Comparison of ENCODE assay signal across 9 cellular contexts in the genomic region with DNA sequence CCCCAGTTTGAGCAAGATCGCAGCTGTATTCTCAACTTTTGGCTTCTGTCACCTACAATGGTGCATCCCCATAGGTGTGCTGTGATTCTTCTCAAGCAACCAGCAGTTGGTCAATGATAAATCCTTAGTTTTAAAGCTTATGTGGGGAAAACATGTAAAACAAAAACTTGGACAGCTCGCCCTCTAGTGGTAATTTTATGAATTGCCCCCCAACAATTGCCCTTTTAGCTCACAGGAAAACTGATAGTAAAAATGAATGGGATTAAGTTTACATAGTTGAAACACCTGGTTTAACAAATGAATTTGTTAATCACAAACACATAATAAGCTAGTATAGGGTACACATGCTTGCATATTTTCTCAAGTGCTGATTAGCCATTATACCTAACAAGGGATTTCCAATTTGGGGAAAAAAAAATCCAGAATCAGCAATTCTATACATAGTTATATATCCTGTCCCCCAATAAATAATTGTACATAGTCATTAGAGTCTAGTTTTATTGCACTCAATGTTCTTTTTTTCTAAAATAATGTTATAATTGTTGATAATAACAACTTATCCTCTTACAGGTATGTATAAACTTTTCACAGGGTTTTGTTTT. TPM values are rescaled to one million over a fixed set of nuclear protein-coding genes. Genes with fewer than 3 reads are reported as not detected.
DNase-seq lines count a peak whose midpoint lies in the region; ATAC-seq and TF ChIP-seq lines count a peak whose summit lies in the region.
"Had no signal": no experiment of that assay in that cellular context is flagged by ENCODE, and none has a peak within 500 bp of the region (broad histone marks: within the 10 kb centered on the region; RNA-seq: fewer than 3 reads in every experiment).

No MANE protein-coding gene starts in this region.

- H3K27me3 ChIP-seq in body of pancreas: no peaks in the 10 kb centered on the region
- H3K27me3 ChIP-seq in lower lobe of right lung (ENCODE audit: low read depth): no peaks in the 10 kb centered on the region

- WGBS in body of pancreas, 2 donors: 0% methylated on average over 2 of the region's 2 CpGs

- CTCF ChIA-PET in activated CD4-positive, alpha-beta T cell treated with anti-CD3 and anti-CD28 coated beads for 36 hours (lab: Charles Lee): interaction anchor here (0.7 to 1.3 kb wide), 3 partner anchors 10 to 618 kb away, joined by 3 to 4 read pairs (median 3); no protein-coding TSS in a partner anchor

- TF ChIP-seq CTCF in body of pancreas (IDR thresholded peaks at IDR 0.05) (peak; percentile 44 to 73 (median 58)), lower lobe of right lung (IDR thresholded peaks at IDR 0.05) (peak; percentile 65)

- no peak for TF ChIP-seq POLR2A in body of pancreas (IDR thresholded peaks at IDR 0.05)

- H3K27me3 Mint-ChIP-seq in activated CD4-positive, alpha-beta T cell treated with anti-CD3 and anti-CD28 coated beads for 36 hours: peaks cover 2% of the 10 kb centered on the region
- H3K27me3 Mint-ChIP-seq: activated naive CD4-positive, alpha-beta T cell treated with anti-CD3 and anti-CD28 coated beads, Interleukin-2, amount 50 U/mL, for 24 hours had no signal

- no peaks in the 10 kb centered on the region for H3K9me3 Mint-ChIP-seq in activated CD4-positive, alpha-beta T cell treated with anti-CD3 and anti-CD28 coated beads for 36 hours (ENCODE audit: low read depth)
- H3K9me3 Mint-ChIP-seq: activated naive CD4-positive, alpha-beta T cell treated with anti-CD3 and anti-CD28 coated beads, Interleukin-2, amount 50 U/mL, for 24 hours had no signal

- H3K4me1 ChIP-seq in body of pancreas (no peaks in the 10 kb centered on the region), lower lobe of right lung (no peaks in the 10 kb centered on the region)

- POLR2A ChIA-PET in activated CD4-positive, alpha-beta T cell treated with anti-CD3 and anti-CD28 coated beads for 36 hours (lab: Charles Lee): no interaction called here

- no peak overlapping the region for H3K4me3 ChIP-seq in Jurkat, Clone E6-1 (ENCODE audit: low read length)
- H3K4me3 ChIP-seq in body of pancreas (no peak overlapping the region), lower lobe of right lung (no peak overlapping the region)

- no peaks in the 10 kb centered on the region for H3K9me3 ChIP-seq in body of pancreas
- no peaks in the 10 kb centered on the region for H3K9me3 ChIP-seq in lower lobe of right lung

- H3K4me3 Mint-ChIP-seq in activated CD4-positive, alpha-beta T cell treated with anti-CD3 and anti-CD28 coated beads for 36 hours: no peak overlapping the region
- H3K4me3 Mint-ChIP-seq: activated naive CD4-positive, alpha-beta T cell treated with anti-CD3 and anti-CD28 coated beads, Interleukin-2, amount 50 U/mL, for 24 hours had no signal

- no peak for ATAC-seq in activated CD4-positive, alpha-beta T cell treated with anti-CD3 and anti-CD28 coated beads for 36 hours
- ATAC-seq in body of pancreas (no peak), lower lobe of right lung (no peak), HG03469 (IDR thresholded peaks at IDR 0.05; ENCODE audit: unreplicated experiment) (no peak)

- H3K27ac ChIP-seq in body of pancreas (no peak overlapping the region), lower lobe of right lung (no peak overlapping the region)

- intact Hi-C loops in activated CD4-positive, alpha-beta T cell treated with anti-CD3 and anti-CD28 coated beads for 36 hours (cut with DNase I, micrococcal nuclease): no loop called here
- intact Hi-C loops in body of pancreas (cut with DNase I): no loop called here
- intact Hi-C loops in lower lobe of right lung (cut with DNase I): no loop called here

- H3K27ac Mint-ChIP-seq in activated CD4-positive, alpha-beta T cell treated with anti-CD3 and anti-CD28 coated beads for 36 hours: no peak overlapping the region
- H3K27ac Mint-ChIP-seq: activated naive CD4-positive, alpha-beta T cell treated with anti-CD3 and anti-CD28 coated beads, Interleukin-2, amount 50 U/mL, for 24 hours had no signal

- DNase-seq in activated CD4-positive, alpha-beta T cell treated with anti-CD3 and anti-CD28 coated beads for 36 hours: peak; percentile 17
- no peak for DNase-seq in activated CD4-positive, alpha-beta T cell treated with anti-CD3 and anti-CD28 coated beads, Interleukin-2, amount 50 U/mL, for 1 hour
- DNase-seq in Jurkat, Clone E6-1 (ENCODE audit: low read depth, low spot score): peak; percentile 8
- DNase-seq in body of pancreas (peak; percentile 14 to 50 (median 22)), lower lobe of right lung (no peak)
- no peak for DNase-seq in activated CD4-positive, CD25-positive, alpha-beta regulatory T cell (lab: John Stamatoyannopoulos, UW)
- no peak for DNase-seq in activated CD4-positive, CD25-positive, alpha-beta regulatory T cell treated with anti-CD3 and anti-CD28 coated beads, Interleukin-2, amount 50 U/mL, for 72 hours

- no peaks in the 10 kb centered on the region for H3K36me3 Mint-ChIP-seq in activated CD4-positive, alpha-beta T cell treated with anti-CD3 and anti-CD28 coated beads for 36 hours (ENCODE audit: low read depth)
- H3K36me3 Mint-ChIP-seq: activated naive CD4-positive, alpha-beta T cell treated with anti-CD3 and anti-CD28 coated beads, Interleukin-2, amount 50 U/mL, for 24 hours had no signal

- H3K4me1 Mint-ChIP-seq in activated CD4-positive, alpha-beta T cell treated with anti-CD3 and anti-CD28 coated beads for 36 hours: no peaks in the 10 kb centered on the region
- H3K4me1 Mint-ChIP-seq: activated naive CD4-positive, alpha-beta T cell treated with anti-CD3 and anti-CD28 coated beads, Interleukin-2, amount 50 U/mL, for 24 hours had no signal

- no peaks in the 10 kb centered on the region for H3K36me3 ChIP-seq in body of pancreas (replicated peaks in 1 of 2; ENCODE audit: insufficient read depth in 1 of 2, low read depth in 2 of 2)
- H3K36me3 ChIP-seq in lower lobe of right lung: no peaks in the 10 kb centered on the region

RNA-seq across cellular contexts. Expression of gene TEX13A, which starts 30.1 kb away (rescaled TPM):
- not detected for total RNA-seq in activated CD4-positive, alpha-beta T cell treated with anti-CD3 and anti-CD28 coated beads for 36 hours
- not detected for polyA plus RNA-seq in Jurkat, Clone E6-1 (2012; ENCODE audit: insufficient read depth, insufficient read length)
- not detected for total RNA-seq in body of pancreas
- total RNA-seq in lower lobe of right lung: not detected

Comparison
In these comparisons a context has a peak if more than half of its experiments do, and no peak if none do; other contexts are left out.
1. DNase-seq: peak in activated CD4-positive, alpha-beta T cell treated with anti-CD3 and anti-CD28 coated beads for 36 hours (single experiment), Jurkat, Clone E6-1 (single experiment) and body of pancreas (4 of 4); none in activated CD4-positive, alpha-beta T cell treated with anti-CD3 and anti-CD28 coated beads, Interleukin-2, amount 50 U/mL, for 1 hour (single experiment), lower lobe of right lung (single experiment), activated CD4-positive, CD25-positive, alpha-beta regulatory T cell (0 of 4) and activated CD4-positive, CD25-positive, alpha-beta regulatory T cell treated with anti-CD3 and anti-CD28 coated beads, Interleukin-2, amount 50 U/mL, for 72 hours (single experiment).